ENCODE assay signal across 8 cellular contexts in genomic region chr12:108850854-108851573, GRCh38.
DNase-seq lines count a peak whose midpoint lies in the region; ATAC-seq and TF ChIP-seq lines count a peak whose summit lies in the region.

No MANE protein-coding gene starts in this region.

- TF ChIP-seq CTCF in astrocyte of the cerebellum (IDR thresholded peaks at IDR 0.05; ENCODE audit: low read depth, low read length, missing control alignments) = peak; percentile 3

- ATAC-seq in HG03354 (IDR thresholded peaks at IDR 0.05; ENCODE audit: poor library complexity, severe bottlenecking, unreplicated experiment) = peak; percentile 74

- DNase-seq in NCI-H2171 treated with DMSO at 0.1 percent for 48 hours (lab: John Stamatoyannopoulos, UW) (peak; percentile 35), NCI-H2171 (lab: John Stamatoyannopoulos, UW) (no peak), astrocyte of the cerebellum (ENCODE audit: low read depth) (no peak), medulla oblongata (ENCODE audit: extremely low spot score) (peak; percentile 79), SHP77 treated with DMSO at 0.1 percent for 48 hours (lab: John Stamatoyannopoulos, UW) (no peak), HPDE6-E6E7 (ENCODE audit: extremely low spot score) (no peak)
- DNase-seq in activated CD4-positive, CD25-positive, alpha-beta regulatory T cell (lab: John Stamatoyannopoulos, UW) = no peak

- in situ Hi-C loops in astrocyte of the cerebellum (cut with HindIII; ENCODE audit: low sequenced_read_pairs) = no loop called here

- no peak overlapping the region for H3K4me3 ChIP-seq in astrocyte of the cerebellum (ENCODE audit: low read depth, low read length)

Comparison
In these comparisons a context has a peak if more than half of its experiments do, and no peak if none do; other contexts are left out.
1. DNase-seq: peak in NCI-H2171 treated with DMSO at 0.1 percent for 48 hours (single experiment) and medulla oblongata (single experiment); none in NCI-H2171 (single experiment), astrocyte of the cerebellum (single experiment), activated CD4-positive, CD25-positive, alpha-beta regulatory T cell (0 of 4), SHP77 treated with DMSO at 0.1 percent for 48 hours (single experiment) and HPDE6-E6E7 (single experiment).